ENCODE assay signal across 13 cellular contexts in genomic region chr20:46683620-46683938, GRCh38. TPM values are rescaled to one million over a fixed set of nuclear protein-coding genes. Genes with fewer than 3 reads are reported as not detected.
DNase-seq lines count a peak whose midpoint lies in the region; ATAC-seq and TF ChIP-seq lines count a peak whose summit lies in the region.
"Had no signal": no experiment of that assay in that cellular context is flagged by ENCODE, and none has a peak within 500 bp of the region (broad histone marks: within the 10 kb centered on the region; RNA-seq: fewer than 3 reads in every experiment).

No MANE protein-coding gene starts in this region.

- DNase-seq in AG09309 (ENCODE audit: low read depth) (no peak), fibroblast of mammary gland (ENCODE audit: low read depth) (no peak), neural crest cell (ENCODE audit: low read depth, low spot score) (no peak), NCI-H1436 (lab: John Stamatoyannopoulos, UW) (no peak)
- no peak for DNase-seq in T-helper 2 cell treated with Interferon-gamma antibody and Interleukin-4, amounts not matched to agents 5 μg/mL and 100 μg/mL, for 36 hours (ENCODE audit: low spot score)
- DNase-seq in activated CD4-positive, alpha-beta memory T cell treated with anti-CD3 and anti-CD28 coated beads, Interleukin-2, amount 10 ng/mL, durations not matched to agents 7 days and 5 days, result no peak
- DNase-seq: activated naive CD4-positive, alpha-beta T cell; HCEC 1CT had no signal

- peak overlapping the region; percentile 73 for H3K4me3 Mint-ChIP-seq in neural crest cell
- H3K4me3 Mint-ChIP-seq in T-helper 2 cell treated with Interferon-gamma antibody and Interleukin-4, amounts not matched to agents 5 μg/mL and 100 μg/mL, for 36 hours, result no peak overlapping the region
- no peak overlapping the region for H3K4me3 Mint-ChIP-seq in activated CD4-positive, alpha-beta memory T cell treated with anti-CD3 and anti-CD28 coated beads, Interleukin-2, amount 10 ng/mL, durations not matched to agents 7 days and 5 days

- TF ChIP-seq CTCF in AG09309 (IDR thresholded peaks at IDR 0.05; ENCODE audit: control insufficient read depth, insufficient read depth, low read depth, low read length, missing control alignments) (no peak), VCaP (conservative IDR thresholded peaks at IDR 0.05) (no peak), fibroblast of mammary gland (conservative IDR thresholded peaks at IDR 0.05; ENCODE audit: control insufficient read depth, insufficient read depth, low read depth, low read length) (no peak), neural crest cell (conservative IDR thresholded peaks at IDR 0.05) (no peak)

- H3K9me3 Mint-ChIP-seq in neural crest cell, result no peaks in the 10 kb centered on the region
- H3K9me3 Mint-ChIP-seq in T-helper 2 cell treated with Interferon-gamma antibody and Interleukin-4, amounts not matched to agents 5 μg/mL and 100 μg/mL, for 36 hours, result no peaks in the 10 kb centered on the region
- no peaks in the 10 kb centered on the region for H3K9me3 Mint-ChIP-seq in activated CD4-positive, alpha-beta memory T cell treated with anti-CD3 and anti-CD28 coated beads, Interleukin-2, amount 10 ng/mL, durations not matched to agents 7 days and 5 days

- peaks cover 51% of the 10 kb centered on the region for H3K4me1 Mint-ChIP-seq in neural crest cell
- peaks cover 36% of the 10 kb centered on the region for H3K4me1 Mint-ChIP-seq in T-helper 2 cell treated with Interferon-gamma antibody and Interleukin-4, amounts not matched to agents 5 μg/mL and 100 μg/mL, for 36 hours (ENCODE audit: low read depth)
- peaks cover 48% of the 10 kb centered on the region for H3K4me1 Mint-ChIP-seq in activated CD4-positive, alpha-beta memory T cell treated with anti-CD3 and anti-CD28 coated beads, Interleukin-2, amount 10 ng/mL, durations not matched to agents 7 days and 5 days

- H3K4me3 ChIP-seq in AG09309 (ENCODE audit: control insufficient read depth, low read depth, low read length), result peak overlapping the region; percentile 48
- peak overlapping the region; percentile 84 for H3K4me3 ChIP-seq in fibroblast of mammary gland (ENCODE audit: control insufficient read depth, low read depth, low read length)

- no peaks in the 10 kb centered on the region for H3K27me3 Mint-ChIP-seq in neural crest cell (ENCODE audit: low read depth)
- H3K27me3 Mint-ChIP-seq in T-helper 2 cell treated with Interferon-gamma antibody and Interleukin-4, amounts not matched to agents 5 μg/mL and 100 μg/mL, for 36 hours (ENCODE audit: low read depth), result no peaks in the 10 kb centered on the region
- H3K27me3 Mint-ChIP-seq in activated CD4-positive, alpha-beta memory T cell treated with anti-CD3 and anti-CD28 coated beads, Interleukin-2, amount 10 ng/mL, durations not matched to agents 7 days and 5 days, result no peaks in the 10 kb centered on the region

- H3K27ac ChIP-seq in VCaP, result peak overlapping the region; percentile 79

- ATAC-seq in HG03457 (IDR thresholded peaks at IDR 0.05; ENCODE audit: unreplicated experiment), result no peak

- H3K27ac Mint-ChIP-seq in neural crest cell (ENCODE audit: unreplicated experiment), result no peak overlapping the region
- no peak overlapping the region for H3K27ac Mint-ChIP-seq in T-helper 2 cell treated with Interferon-gamma antibody and Interleukin-4, amounts not matched to agents 5 μg/mL and 100 μg/mL, for 36 hours
- no peak overlapping the region for H3K27ac Mint-ChIP-seq in activated CD4-positive, alpha-beta memory T cell treated with anti-CD3 and anti-CD28 coated beads, Interleukin-2, amount 10 ng/mL, durations not matched to agents 7 days and 5 days

- POLR2A ChIA-PET in activated CD4-positive, alpha-beta memory T cell treated with anti-CD3 and anti-CD28 coated beads, Interleukin-2, amount 10 ng/mL, durations not matched to agents 7 days and 5 days (lab: Charles Lee), result interaction anchor here (1.3 kb wide), 1 partner anchor 139 kb away, joined by 3 read pairs; no protein-coding TSS in a partner anchor

- H3K36me3 Mint-ChIP-seq in neural crest cell (ENCODE audit: low read depth), result peaks cover 10% of the 10 kb centered on the region
- H3K36me3 Mint-ChIP-seq in T-helper 2 cell treated with Interferon-gamma antibody and Interleukin-4, amounts not matched to agents 5 μg/mL and 100 μg/mL, for 36 hours (ENCODE audit: low read depth), result peaks cover 25% of the 10 kb centered on the region
- peaks cover 44% of the 10 kb centered on the region for H3K36me3 Mint-ChIP-seq in activated CD4-positive, alpha-beta memory T cell treated with anti-CD3 and anti-CD28 coated beads, Interleukin-2, amount 10 ng/mL, durations not matched to agents 7 days and 5 days (ENCODE audit: low read depth)

- CTCF ChIA-PET in activated CD4-positive, alpha-beta memory T cell treated with anti-CD3 and anti-CD28 coated beads, Interleukin-2, amount 10 ng/mL, durations not matched to agents 7 days and 5 days (lab: Charles Lee), result interaction anchor here (1.4 to 5.8 kb wide), 3 partner anchors 125 to 139 kb away, joined by 4 to 50 read pairs (median 4); partner anchors contain the start of gene OCSTAMP

RNA-seq across cellular contexts. Expression of gene TP53RK, which starts 5.7 kb away (rescaled TPM):
- total RNA-seq in neural crest cell, result 19.5 and 19.8 TPM in 2 replicates
- total RNA-seq in activated CD4-positive, alpha-beta memory T cell treated with anti-CD3 and anti-CD28 coated beads, Interleukin-2, amount 10 ng/mL, durations not matched to agents 7 days and 5 days, result 10 to 100 TPM; 18.3 to 18.8 TPM

RNA-seq across cellular contexts. Expression of gene SLC2A10, which starts 25.9 kb away (rescaled TPM):
- 11.3 and 12.7 TPM in 2 replicates for total RNA-seq in neural crest cell
- total RNA-seq in activated CD4-positive, alpha-beta memory T cell treated with anti-CD3 and anti-CD28 coated beads, Interleukin-2, amount 10 ng/mL, durations not matched to agents 7 days and 5 days, result not detected
- total RNA-seq: T-helper 2 cell treated with Interferon-gamma antibody and Interleukin-4, amounts not matched to agents 100 ng/mL and 5 ng/mL, for 36 hours had no signal

RNA-seq across cellular contexts. Expression of gene SLC13A3, which starts 32.3 kb away (rescaled TPM):
- 6.1 and 6.7 TPM in 2 replicates for total RNA-seq in neural crest cell
- not detected for total RNA-seq in activated CD4-positive, alpha-beta memory T cell treated with anti-CD3 and anti-CD28 coated beads, Interleukin-2, amount 10 ng/mL, durations not matched to agents 7 days and 5 days
- total RNA-seq: HT1080; NCI-H460; T-helper 2 cell treated with Interferon-gamma antibody and Interleukin-4, amounts not matched to agents 100 ng/mL and 5 ng/mL, for 36 hours had no signal

Comparison
In these comparisons a context has a peak if more than half of its experiments do, and no peak if none do; other contexts are left out.
1. RNA of gene SLC2A10, which starts 25.9 kb away (total RNA-seq): 11.3 to 12.7 TPM in neural crest cell; not detected in activated CD4-positive, alpha-beta memory T cell treated with anti-CD3 and anti-CD28 coated beads, Interleukin-2, amount 10 ng/mL, durations not matched to agents 7 days and 5 days; every median in the first group is over 10 times any median in the second.